ENCODE assay signal across 8 cellular contexts in the genomic region with DNA sequence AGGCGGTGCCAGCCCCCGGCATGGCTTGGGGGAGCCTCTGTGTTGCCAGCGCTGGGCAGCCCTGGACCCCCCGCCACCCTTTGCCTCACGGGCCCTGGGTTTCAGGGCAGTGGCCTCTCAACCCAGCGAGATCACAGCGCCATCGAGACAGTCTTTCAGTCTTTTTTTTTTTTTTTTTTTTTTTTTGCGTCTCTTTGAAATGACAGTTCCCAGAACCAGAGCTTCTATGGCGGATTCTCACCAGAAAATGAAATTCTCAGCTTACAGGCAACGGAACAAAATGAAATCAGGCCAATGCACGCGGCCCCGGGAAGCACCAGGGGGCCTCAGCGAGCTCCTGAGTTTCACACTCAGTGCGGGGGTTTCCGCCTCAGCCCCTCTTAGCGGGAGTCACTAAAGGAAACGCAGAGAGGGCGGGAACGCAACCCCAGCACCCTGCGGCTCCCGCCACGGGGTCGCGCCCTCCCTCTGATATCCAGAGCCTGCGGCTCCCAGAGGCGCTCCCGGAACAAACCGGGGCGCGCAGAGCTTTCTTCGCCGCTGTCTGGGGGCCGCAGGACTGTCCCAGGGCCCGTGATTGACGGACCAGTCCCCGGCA. TPM values are rescaled to one million over a fixed set of nuclear protein-coding genes. Genes with fewer than 3 reads are reported as not detected.
DNase-seq lines count a peak whose midpoint lies in the region; ATAC-seq, FAIRE-seq and TF ChIP-seq lines count a peak whose summit lies in the region.

No MANE protein-coding gene starts in this region.

- DNase-seq in DMS53 (lab: John Stamatoyannopoulos, UW) (peak; percentile 60), DMS53 treated with DMSO at 0.1 percent for 48 hours (lab: John Stamatoyannopoulos, UW; ENCODE audit: unreplicated experiment) (no peak), NCI-H1105 (lab: John Stamatoyannopoulos, UW) (peak; percentile 80), caudate nucleus (lab: John Stamatoyannopoulos, UW) (peak in 31 of 61 donors; percentile 16 to 66 (median 30)), kidney (peak; percentile 93)
- peak; percentile 48 for DNase-seq in activated CD4-positive, CD25-positive, alpha-beta regulatory T cell treated with anti-CD3 and anti-CD28 coated beads, Interleukin-2, amount 50 U/mL, for 16 hours (ENCODE audit: low read depth, low spot score)
- DNase-seq in stimulated activated CD4-positive, alpha-beta T cell treated with anti-CD3 and anti-CD28 coated beads, Interleukin-15, amount 100 ng/mL, for 1 hour (ENCODE audit: low read depth in 1 of 2, low spot score in 1 of 2) = peak; percentile 63 to 74

- peaks cover 0 to 17% of the 10 kb centered on the region in 2 donors for H3K4me1 ChIP-seq in kidney (ENCODE audit: control insufficient read depth in 1 of 2, insufficient read depth in 1 of 2, low read depth in 1 of 2, low read length in 2 of 2)

- TF ChIP-seq CTCF in kidney (IDR thresholded peaks at IDR 0.05; ENCODE audit: borderline replicate concordance, extremely low read depth, insufficient read depth) = peak; percentile 52

- peak overlapping the region; percentile 37 to 61 for H3K9ac ChIP-seq in kidney (ENCODE audit: low read length in 2 of 2)

- H3K27ac ChIP-seq in caudate nucleus (ENCODE audit: low read depth, low read length) (peak overlapping the region; percentile 67), kidney (ENCODE audit: low read depth in 2 of 2, low read length in 2 of 2) (peak overlapping the region; percentile 78 to 89)

- FAIRE-seq in kidney (lab: Jason Lieb, UNC) = no peak

- no peaks in the 10 kb centered on the region for H3K9me3 ChIP-seq in kidney (ENCODE audit: control insufficient read depth in 1 of 2, low read length in 2 of 2)

- ATAC-seq in HG02610 (IDR thresholded peaks at IDR 0.05; ENCODE audit: unreplicated experiment) = no peak

- no peaks in the 10 kb centered on the region for H3K36me3 ChIP-seq in kidney (ENCODE audit: control insufficient read depth in 1 of 2, insufficient read depth in 2 of 2, low read length in 2 of 2)

- intact Hi-C loops in kidney (cut with DNase I) = loop anchor here (10.0 kb wide), 1 partner anchor 131 kb away; no protein-coding TSS in a partner anchor

- H3K4me3 ChIP-seq in kidney (ENCODE audit: low read length in 2 of 2) = peak overlapping the region; percentile 56 to 63

RNA-seq across cellular contexts. Expression of a gene that starts 8.0 kb away (rescaled TPM):
- total RNA-seq in kidney = 127 TPM
- polyA plus RNA-seq in kidney (ENCODE audit: insufficient read depth, low read depth, low replicate concordance) = 112 TPM
